ENCODE assay signal across 8 cellular contexts in the genomic region with DNA sequence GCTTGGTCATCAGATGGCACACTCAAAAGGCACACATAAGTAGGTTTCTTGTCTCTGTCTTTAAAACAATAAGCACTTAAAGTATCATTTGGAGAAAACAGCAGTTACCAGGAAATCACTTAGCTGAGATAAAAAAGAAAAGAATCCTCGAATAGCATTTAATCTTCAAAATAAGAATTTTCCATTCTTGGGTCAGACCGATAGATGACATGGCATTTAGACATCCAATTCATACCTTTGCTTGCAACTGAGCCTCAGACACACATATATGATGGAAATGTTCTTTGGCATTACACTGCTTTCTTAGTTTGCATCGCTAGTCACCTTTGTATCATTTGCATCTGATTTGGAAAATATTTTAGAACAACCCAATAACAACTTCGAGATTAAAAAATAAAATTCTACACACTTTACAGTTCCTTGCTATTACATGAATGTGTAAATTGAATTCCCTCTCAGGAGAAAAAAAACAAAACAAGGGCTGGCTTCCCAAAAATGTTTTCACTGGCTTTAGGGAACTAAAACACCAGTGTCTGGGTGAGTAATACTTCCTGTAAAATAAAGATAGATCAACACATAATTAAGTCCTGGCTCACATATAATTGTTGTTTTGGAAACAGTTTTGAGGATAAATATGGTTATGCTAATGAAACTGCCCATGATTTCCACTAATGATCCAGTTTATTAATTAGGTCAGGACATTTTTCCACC. TPM values are rescaled to one million over a fixed set of nuclear protein-coding genes. Genes with fewer than 3 reads are reported as not detected.
DNase-seq lines count a peak whose midpoint lies in the region; ATAC-seq and TF ChIP-seq lines count a peak whose summit lies in the region.

No MANE protein-coding gene starts in this region.

- no peak overlapping the region for H3K27ac ChIP-seq in CD8-positive, alpha-beta T cell (ENCODE audit: low read depth, low read length)
- peak overlapping the region; percentile 89 for H3K27ac ChIP-seq in Panc1 (ENCODE audit: low read length)
- H3K27ac ChIP-seq in neutrophil: no peak overlapping the region

- peak overlapping the region; percentile 61 for H3K4me3 Mint-ChIP-seq in CD8-positive, alpha-beta T cell

- DNase-seq in CD8-positive, alpha-beta T cell: no peak
- no peak for DNase-seq in Panc1 (ENCODE audit: low read depth, low spot score)
- DNase-seq in epithelial cell of proximal tubule (ENCODE audit: low read depth): no peak
- no peak for DNase-seq in sciatic nerve (ENCODE audit: low spot score)
- DNase-seq in LoVo (ENCODE audit: low spot score): no peak
- no peak for DNase-seq in ACHN

- no peaks in the 10 kb centered on the region for H3K36me3 ChIP-seq in CD8-positive, alpha-beta T cell (ENCODE audit: insufficient read depth, low read length)
- H3K36me3 ChIP-seq in Panc1 (ENCODE audit: control insufficient read depth, insufficient read depth, low read length) (no peaks in the 10 kb centered on the region), neutrophil (no peaks in the 10 kb centered on the region)

- CTCF ChIA-PET in CD8-positive, alpha-beta T cell (lab: Charles Lee): no interaction called here
- CTCF ChIA-PET in Panc1 (lab: Charles Lee): interaction anchor here (1.0 kb wide), 1 partner anchor 11 kb away, joined by 3 read pairs; no protein-coding TSS in a partner anchor

- POLR2A ChIA-PET in CD8-positive, alpha-beta T cell (lab: Charles Lee): no interaction called here
- POLR2A ChIA-PET in Panc1 (lab: Charles Lee): no interaction called here

- no peaks in the 10 kb centered on the region for H3K36me3 Mint-ChIP-seq in CD8-positive, alpha-beta T cell

- TF ChIP-seq CTCF in CD8-positive, alpha-beta T cell (IDR thresholded peaks at IDR 0.05): no peak
- TF ChIP-seq CTCF in Panc1 (IDR thresholded peaks at IDR 0.05): no peak
- TF ChIP-seq CTCF in epithelial cell of proximal tubule (conservative IDR thresholded peaks at IDR 0.05; ENCODE audit: low read depth, low read length): no peak
- no peak for TF ChIP-seq CTCF in neutrophil (IDR thresholded peaks at IDR 0.05)

- no peak overlapping the region for H3K27ac Mint-ChIP-seq in CD8-positive, alpha-beta T cell

- intact Hi-C loops in CD8-positive, alpha-beta T cell (cut with DNase I, micrococcal nuclease): no loop called here
- intact Hi-C loops in Panc1 (cut with micrococcal nuclease; ENCODE audit: unreplicated experiment): loop anchor here (5.0 to 10.0 kb wide), 2 partner anchors 89 to 154 kb away; no protein-coding TSS in a partner anchor
- intact Hi-C loops in sciatic nerve (cut with DNase I): loop anchor here (10.0 kb wide), 1 partner anchor 134 kb away; no protein-coding TSS in a partner anchor

- no TSS peak for BruUV-seq in Panc1 (replicated peaks; lab: Mats Ljungman, UMichigan)

- H3K9me3 Mint-ChIP-seq in CD8-positive, alpha-beta T cell: no peaks in the 10 kb centered on the region

- H3K9me3 ChIP-seq in CD8-positive, alpha-beta T cell (ENCODE audit: low read length): no peaks in the 10 kb centered on the region
- no peaks in the 10 kb centered on the region for H3K9me3 ChIP-seq in Panc1 (ENCODE audit: control insufficient read depth, insufficient read depth, low read depth, low read length)
- H3K9me3 ChIP-seq in neutrophil: no peaks in the 10 kb centered on the region

- ATAC-seq in CD8-positive, alpha-beta T cell: no peak
- no peak for ATAC-seq in Panc1
- ATAC-seq in sciatic nerve: no peak
- ATAC-seq in HG03571 (IDR thresholded peaks at IDR 0.05; ENCODE audit: unreplicated experiment): no peak

- H3K27me3 ChIP-seq in CD8-positive, alpha-beta T cell (ENCODE audit: insufficient read depth, low read length): no peaks in the 10 kb centered on the region
- no peaks in the 10 kb centered on the region for H3K27me3 ChIP-seq in Panc1 (ENCODE audit: control insufficient read depth, insufficient read depth, low read length)
- no peaks in the 10 kb centered on the region for H3K27me3 ChIP-seq in neutrophil

- no peaks in the 10 kb centered on the region for H3K4me1 ChIP-seq in CD8-positive, alpha-beta T cell (ENCODE audit: insufficient read depth, low read length)
- H3K4me1 ChIP-seq in Panc1 (ENCODE audit: control insufficient read depth, insufficient read depth, low read length) (peaks cover 32% of the 10 kb centered on the region), neutrophil (ENCODE audit: control insufficient read depth in 1 of 2, insufficient read depth in 1 of 2, low read depth in 1 of 2, low read length in 1 of 2) (peaks cover 30 to 31% of the 10 kb centered on the region in 2 experiments)

- in situ Hi-C loops in Panc1 (cut with HindIII; ENCODE audit: low pct_unique_long_range_greater_than_20kb, low sequenced_read_pairs): no loop called here
- in situ Hi-C loops in ACHN (cut with HindIII; ENCODE audit: low pct_ligation_motif_present, low pct_unique_long_range_greater_than_20kb, low sequenced_read_pairs): no loop called here

- H3K4me1 Mint-ChIP-seq in CD8-positive, alpha-beta T cell (ENCODE audit: low read depth): peaks cover 10% of the 10 kb centered on the region

- peaks cover 41% of the 10 kb centered on the region for H3K27me3 Mint-ChIP-seq in CD8-positive, alpha-beta T cell (ENCODE audit: low read depth)

- no peak overlapping the region for H3K4me3 ChIP-seq in CD8-positive, alpha-beta T cell (ENCODE audit: low read depth, low read length)
- H3K4me3 ChIP-seq in Panc1 (ENCODE audit: low read depth in 2 of 2, low read length in 2 of 2) (peak overlapping the region; percentile 69; a peak in 3 of 4 replicates), epithelial cell of proximal tubule (ENCODE audit: low read depth, low read length) (peak overlapping the region; percentile 79), neutrophil (ENCODE audit: low read depth in 1 of 2, low read length in 1 of 2) (peak overlapping the region; percentile 65 to 68)

RNA-seq across cellular contexts. Expression of a gene that starts 1.3 kb away (rescaled TPM):
- total RNA-seq in CD8-positive, alpha-beta T cell: not detected
- 37.7 TPM for total RNA-seq in Panc1 (2021; ENCODE audit: unreplicated experiment)
- 10.8 TPM for polyA plus RNA-seq in Panc1 (2012; ENCODE audit: insufficient read length)
- total RNA-seq in epithelial cell of proximal tubule: 6.9 and 12.6 TPM in 2 replicates
- total RNA-seq in sciatic nerve: 43.5 TPM

Comparison
In these comparisons a context has a peak if more than half of its experiments do, and no peak if none do; other contexts are left out.
1. intact Hi-C loops: an anchor here in Panc1 (5.0 to 10.0 kb wide) and sciatic nerve (10.0 kb wide); none called in CD8-positive, alpha-beta T cell.